ENCODE assay signal across 8 cellular contexts in genomic region chr6:133952815-133953633, GRCh38. TPM values are rescaled to one million over a fixed set of nuclear protein-coding genes. Genes with fewer than 3 reads are reported as not detected.
DNase-seq lines count a peak whose midpoint lies in the region; ATAC-seq, FAIRE-seq and TF ChIP-seq lines count a peak whose summit lies in the region.

Gene TBPL1 (plus strand): TSS chr6:133953224. CDS start chr6:133980126, 26,902 bp downstream.

- CTCF ChIA-PET in HepG2 (lab: Yijun Ruan, JAX; ENCODE audit: low intra/inter-chr PET ratio, low total read pairs) = interaction anchor here (1.5 kb wide), 1 partner anchor 110 kb away, joined by 6 read pairs; no protein-coding TSS in a partner anchor

- POLR2A ChIA-PET in HepG2 (lab: Yijun Ruan, JAX) = interaction anchor here (0.7 kb wide), 1 partner anchor 9 kb away, joined by 3 read pairs; no protein-coding TSS in a partner anchor

- intact Hi-C loops in HepG2 (cut with micrococcal nuclease; ENCODE audit: unreplicated experiment) = loop anchor here (5.0 kb wide), 2 partner anchors 244 to 1441 kb away; partner anchors contain the start of gene STX7

- H4K20me1 ChIP-seq in HepG2 (ENCODE audit: insufficient read depth, low read length) = no peaks in the 10 kb centered on the region

- TF ChIP-seq EP300 in HepG2 (IDR thresholded peaks at IDR 0.05; ENCODE audit: low read depth in 2 of 2, low read length in 2 of 2) = no peak
- TF ChIP-seq EP300 in HepG2 (CRISPR knock-in tag; IDR thresholded peaks at IDR 0.05; ENCODE audit: borderline replicate concordance) = peak; percentile 61; the same call in 1 of the 2 replicates

- H3K27ac ChIP-seq in HepG2 (ENCODE audit: extremely low read length, insufficient read depth, low read length) = peak within 1 kb of the TSS; percentile 56

- BruUV-seq in HepG2 (replicated peaks; lab: Mats Ljungman, UMichigan) = no TSS peak

- H3K79me2 ChIP-seq in HepG2 (ENCODE audit: insufficient read depth, low read length) = peaks cover 43% of the 10 kb centered on the region

- 1% methylated on average over 40 of the region's 64 CpGs for WGBS in HepG2 (ENCODE audit: low lambda C conversion rate)

- peak within 1 kb of the TSS; percentile 79 to 89 (median 83) for H3K4me3 ChIP-seq in HepG2 (replicated peaks in 1 of 3; ENCODE audit: insufficient read depth in 1 of 3, low read depth in 2 of 3, low read length in 3 of 3)

- peak; percentile 84 for ATAC-seq in GM19395 (IDR thresholded peaks at IDR 0.05; ENCODE audit: unreplicated experiment)
- ATAC-seq in HG03558 (IDR thresholded peaks at IDR 0.05; ENCODE audit: extremely low read depth, unreplicated experiment) = peak; percentile 83
- ATAC-seq in HepG2 = peak; percentile 97

- H3K9ac ChIP-seq in HepG2 (ENCODE audit: insufficient read depth, low read depth, low read length) = peak within 1 kb of the TSS; percentile 73

- peak; percentile 91 for DNase-seq in CD1c-positive myeloid dendritic cell (ENCODE audit: extremely low spot score)
- DNase-seq in NCI-H748 (lab: John Stamatoyannopoulos, UW; ENCODE audit: unreplicated experiment) = peak; percentile 98
- peak; percentile 91 to 93 for DNase-seq in activated CD4-positive, alpha-beta T cell treated with anti-CD3 and anti-CD28 coated beads, Interleukin-2, amount 50 U/mL, for 4 hours
- DNase-seq in dermis blood vessel endothelial cell = peak; percentile 97
- peak; percentile 91 for DNase-seq in HepG2 (ENCODE audit: low spot score)
- peak; percentile 79 to 81 for DNase-seq in stimulated activated CD4-positive, alpha-beta T cell treated with anti-CD3 and anti-CD28 coated beads, Interleukin-2, amount 100 ng/mL, for 48 hours

- peak; percentile 86 to 88 for TF ChIP-seq POLR2A in HepG2 (IDR thresholded peaks at IDR 0.05; ENCODE audit: insufficient read depth in 1 of 2, low read depth in 2 of 2, low read length in 2 of 2)

- H3K9me3 ChIP-seq in HepG2 (ENCODE audit: low read length) = no peaks in the 10 kb centered on the region

- FAIRE-seq in HepG2 (lab: Jason Lieb, UNC) = peak; percentile 89

- no peaks in the 10 kb centered on the region for H3K36me3 ChIP-seq in HepG2 (replicated peaks in 1 of 2; ENCODE audit: control insufficient read depth in 1 of 2, insufficient read depth in 2 of 2, low read length in 2 of 2)

- no peaks in the 10 kb centered on the region; a peak in 1 of 5 replicates for H3K27me3 ChIP-seq in HepG2 (ENCODE audit: control insufficient read depth in 1 of 2, insufficient read depth in 2 of 2, low read length in 2 of 2)

- peak within 1 kb of the TSS; percentile 89 for H3K4me2 ChIP-seq in HepG2 (ENCODE audit: low read depth, low read length)

- in situ Hi-C loops in HepG2 (cut with HindIII; ENCODE audit: extremely low pct_ligation_motif_present, low pct_unique_long_range_greater_than_20kb) = no loop called here

- peak within 1 kb of the TSS; percentile 99 for H2AFZ ChIP-seq in HepG2 (ENCODE audit: low read length)

- peak; percentile 16; the same call in 1 of the 2 replicates for TF ChIP-seq CTCF in HepG2 (CRISPR knock-in tag; IDR thresholded peaks at IDR 0.05)

- peak; percentile 22; the same call in 1 of the 2 replicates for TF ChIP-seq RAD21 in HepG2 (CRISPR knock-in tag; IDR thresholded peaks at IDR 0.05)

- H3K4me1 ChIP-seq in HepG2 (ENCODE audit: insufficient read depth, low read length) = peaks cover 24% of the 10 kb centered on the region

TF ChIP-seq in HepG2, 621 proteins besides CTCF, POLR2A, EP300 and RAD21 (continues in another document):
- TF ChIP-seq E2F2 (CRISPR knock-in tag; IDR thresholded peaks at IDR 0.05; ENCODE audit: borderline replicate concordance) (no peak), CBX1 (IDR thresholded peaks at IDR 0.05; ENCODE audit: low read depth) (no peak), FOXC1 (CRISPR knock-in tag; IDR thresholded peaks at IDR 0.05; ENCODE audit: borderline replicate concordance) (peak; percentile 90), REL (CRISPR knock-in tag; conservative IDR thresholded peaks at IDR 0.05) (no peak), ZNF17 (CRISPR knock-in tag; IDR thresholded peaks at IDR 0.05) (no peak), POGK (CRISPR knock-in tag; conservative IDR thresholded peaks at IDR 0.05) (peak; percentile 82; the same call in 1 of the 2 replicates), ZBTB20 (CRISPR knock-in tag; IDR thresholded peaks at IDR 0.05; ENCODE audit: borderline replicate concordance, low read depth) (no peak), ZNF567 (CRISPR knock-in tag; IDR thresholded peaks at IDR 0.05; ENCODE audit: borderline replicate concordance) (peak; percentile 96), ZBTB42 (CRISPR knock-in tag; IDR thresholded peaks at IDR 0.05) (no peak), ZNF883 (CRISPR knock-in tag; IDR thresholded peaks at IDR 0.05; ENCODE audit: not compliant biosample characterization) (no peak), ATF7-NPFF (CRISPR knock-in tag; IDR thresholded peaks at IDR 0.05; ENCODE audit: low read depth) (no peak), JUND (CRISPR knock-in tag; IDR thresholded peaks at IDR 0.05) (no peak), KLF12 (CRISPR knock-in tag; IDR thresholded peaks at IDR 0.05; ENCODE audit: borderline replicate concordance) (peak; percentile 79; the same call in 1 of the 2 replicates), ZNF512B (CRISPR knock-in tag; IDR thresholded peaks at IDR 0.05; ENCODE audit: borderline replicate concordance) (no peak)

RNA-seq across cellular contexts. Expression of gene TBPL1, which starts in this region (rescaled TPM):
- total RNA-seq in dermis blood vessel endothelial cell = 32.0 and 35.2 TPM in 2 replicates
- 39.3 and 47.7 TPM in 2 replicates for total RNA-seq in HepG2 (2016; rRNA removed; fragmentation: Illumina TruSeq; extraction: Trizol)
- 47.1 and 47.5 TPM in 2 replicates for total RNA-seq in HepG2 (2016; cell fraction: cytosol; rRNA removed; fragmentation: Illumina TruSeq; extraction: Trizol; ENCODE audit: low read depth)
- total RNA-seq in HepG2 (2016; cell fraction: insoluble cytoplasmic fraction; rRNA removed; fragmentation: Illumina TruSeq; extraction: Trizol) = 38.0 and 46.0 TPM in 2 replicates
- 75.7 and 77.8 TPM in 2 replicates for total RNA-seq in HepG2 (2016; cell fraction: membrane; rRNA removed; fragmentation: Illumina TruSeq; extraction: Trizol)
- total RNA-seq in HepG2 (2016; cell fraction: nucleus; rRNA removed; fragmentation: Illumina TruSeq; extraction: Trizol) = 22.3 and 25.5 TPM in 2 replicates
- 20.2 and 25.3 TPM in 2 replicates for polyA plus RNA-seq in HepG2 (2011; rRNA removed)
- 10.7 and 14.1 TPM in 2 replicates for polyA plus RNA-seq in HepG2 (2011; cell fraction: cytosol; rRNA removed)
- polyA plus RNA-seq in HepG2 (2011; cell fraction: nucleus; rRNA removed) = 5.8 and 9.1 TPM in 2 replicates
- polyA plus RNA-seq in HepG2 (2012) = 22.0 and 27.1 TPM in 2 replicates
- polyA plus RNA-seq in HepG2 (2016; cell fraction: cytosol; fragmentation: Illumina TruSeq; extraction: Trizol; ENCODE audit: low read depth) = 37.3 and 45.6 TPM in 2 replicates
- 57.8 and 60.3 TPM in 2 replicates for polyA plus RNA-seq in HepG2 (2016; cell fraction: insoluble cytoplasmic fraction; fragmentation: Illumina TruSeq; extraction: Trizol; ENCODE audit: low read depth)
- 72.2 and 77.9 TPM in 2 replicates for polyA plus RNA-seq in HepG2 (2016; cell fraction: membrane; fragmentation: Illumina TruSeq; extraction: Trizol; ENCODE audit: low read depth)
- polyA plus RNA-seq in HepG2 (2016; cell fraction: nucleus; fragmentation: Illumina TruSeq; extraction: Trizol; ENCODE audit: insufficient read depth, low read depth) = 46.2 and 47.2 TPM in 2 replicates
- polyA minus RNA-seq in HepG2 (2011; rRNA and poly(A)+ RNA removed; ENCODE audit: low replicate concordance) = 4.1 and 10.0 TPM in 2 replicates
- polyA minus RNA-seq in HepG2 (2011; cell fraction: cytosol; rRNA and poly(A)+ RNA removed) = 13.8 and 17.3 TPM in 2 replicates
- polyA minus RNA-seq in HepG2 (2011; cell fraction: nucleus; rRNA and poly(A)+ RNA removed) = 9.4 and 10.9 TPM in 2 replicates

Comparison
In these comparisons a context has a peak if more than half of its experiments do, and no peak if none do; other contexts are left out.
1. Peak in every context shown above with its lines: DNase-seq, ATAC-seq, H3K4me3 ChIP-seq and H3K27ac ChIP-seq.